ENCODE assay signal across 16 cellular contexts in the genomic region with DNA sequence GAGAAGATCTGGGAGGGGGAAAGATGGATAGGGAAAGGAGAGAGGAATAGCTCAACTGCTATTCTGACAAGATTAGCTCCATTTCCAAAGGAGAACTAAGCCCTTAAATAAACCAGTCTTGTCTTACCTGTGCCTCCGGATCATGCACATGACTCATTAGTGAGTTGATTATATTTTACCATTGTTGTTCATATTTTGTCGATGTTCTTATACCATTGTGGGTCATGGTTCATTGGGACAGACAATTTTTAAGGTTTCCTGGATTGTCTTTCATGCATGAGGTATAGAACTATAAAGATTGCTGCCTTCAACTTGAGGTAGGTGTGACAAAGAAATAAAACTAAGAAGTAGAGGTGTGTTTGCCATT.
DNase-seq lines count a peak whose midpoint lies in the region; ATAC-seq and TF ChIP-seq lines count a peak whose summit lies in the region.
"Had no signal": no experiment of that assay in that cellular context is flagged by ENCODE, and none has a peak within 500 bp of the region (broad histone marks: within the 10 kb centered on the region; RNA-seq: fewer than 3 reads in every experiment).

No MANE protein-coding gene starts in this region.

- no peak overlapping the region for H3K9ac ChIP-seq in smooth muscle cell (ENCODE audit: low read depth)
- H3K9ac ChIP-seq: GM23248, neural progenitor cell had no signal

- H2AFZ ChIP-seq in smooth muscle cell (ENCODE audit: low read depth), result no peak overlapping the region
- H2AFZ ChIP-seq: GM23248, neural progenitor cell had no signal

- H3K27ac ChIP-seq in Panc1 (ENCODE audit: low read length) (peak overlapping the region; percentile 82; the same call in 1 of the 2 replicates), foreskin keratinocyte (peak overlapping the region; percentile 33), smooth muscle cell (ENCODE audit: low read depth) (peak overlapping the region; percentile 94), adrenal gland (no peak overlapping the region)
- H3K27ac ChIP-seq: neural progenitor cell had no signal

- no TSS peak for BruUV-seq in Calu3 (replicated peaks; lab: Mats Ljungman, UMichigan)
- BruUV-seq in Panc1 (replicated peaks; lab: Mats Ljungman, UMichigan), result no TSS peak

- H3K9me3 ChIP-seq in Panc1 (ENCODE audit: control insufficient read depth, insufficient read depth, low read depth, low read length) (no peaks in the 10 kb centered on the region), smooth muscle cell (replicated peaks; ENCODE audit: low read depth) (no peaks in the 10 kb centered on the region), adrenal gland (replicated peaks in 1 of 3) (no peaks in the 10 kb centered on the region)

- in situ Hi-C loops in Panc1 (cut with HindIII; ENCODE audit: low pct_unique_long_range_greater_than_20kb, low sequenced_read_pairs), result no loop called here

- no peak for ATAC-seq in Panc1
- peak; percentile 49 for ATAC-seq in foreskin keratinocyte

- H3K36me3 ChIP-seq in Panc1 (ENCODE audit: control insufficient read depth, insufficient read depth, low read length), result no peaks in the 10 kb centered on the region
- H3K36me3 ChIP-seq in smooth muscle cell (ENCODE audit: low read depth), result no peaks in the 10 kb centered on the region
- H3K36me3 ChIP-seq in adrenal gland (replicated peaks in 1 of 2), result no peaks in the 10 kb centered on the region
- H3K36me3 ChIP-seq: neural progenitor cell had no signal

- peak overlapping the region; percentile 79 for H3K27ac Mint-ChIP-seq in Calu3 (ENCODE audit: unreplicated experiment)
- H3K27ac Mint-ChIP-seq: activated CD4-positive, alpha-beta memory T cell treated with anti-CD3 and anti-CD28 coated beads, Interleukin-2, amount 10 ng/mL, durations not matched to agents 7 days and 5 days; activated naive CD4-positive, alpha-beta T cell treated with anti-CD3 and anti-CD28 coated beads for 36 hours had no signal

- H3K4me3 ChIP-seq in Panc1 (ENCODE audit: low read depth in 2 of 2, low read length in 2 of 2), result no peak overlapping the region
- H3K4me3 ChIP-seq in smooth muscle cell, result no peak overlapping the region
- H3K4me3 ChIP-seq in adrenal gland, result no peak overlapping the region
- H3K4me3 ChIP-seq: GM23248, neural progenitor cell had no signal

- no peak for DNase-seq in Calu3
- DNase-seq in Panc1 (ENCODE audit: low read depth, low spot score), result no peak
- DNase-seq in foreskin keratinocyte, result peak in 1 of 2 donors; percentile 60
- DNase-seq in smooth muscle cell (lab: John Stamatoyannopoulos, UW; ENCODE audit: unreplicated experiment), result no peak
- no peak for DNase-seq in adrenal gland
- DNase-seq in T-helper 1 cell, result no peak
- DNase-seq in amniotic stem cell (lab: John Stamatoyannopoulos, UW), result no peak
- DNase-seq: activated CD4-positive, alpha-beta memory T cell treated with anti-CD3 and anti-CD28 coated beads, Interleukin-2, amount 10 ng/mL, durations not matched to agents 7 days and 5 days; aorta; cerebellar nuclear complex; kidney; stimulated activated CD4-positive, alpha-beta T cell treated with anti-CD3 and anti-CD28 coated beads, Interleukin-4, amount 100 ng/mL, for 24 hours; substantia nigra had no signal

- H3K36me3 Mint-ChIP-seq in Calu3 (ENCODE audit: insufficient read depth, unreplicated experiment), result peaks cover 8% of the 10 kb centered on the region
- H3K36me3 Mint-ChIP-seq: neural progenitor cell had no signal

- TF ChIP-seq CTCF in Calu3 (IDR thresholded peaks at IDR 0.05; ENCODE audit: unreplicated experiment), result no peak
- TF ChIP-seq CTCF in Panc1 (IDR thresholded peaks at IDR 0.05), result no peak
- TF ChIP-seq CTCF in foreskin keratinocyte (conservative IDR thresholded peaks at IDR 0.05), result no peak
- no peak for TF ChIP-seq CTCF in smooth muscle cell (IDR thresholded peaks at IDR 0.05; ENCODE audit: borderline replicate concordance, insufficient read depth, poor library complexity, severe bottlenecking)
- TF ChIP-seq CTCF in adrenal gland (IDR thresholded peaks at IDR 0.05), result no peak

- no peak for TF ChIP-seq POLR2A in adrenal gland (IDR thresholded peaks at IDR 0.05)

- POLR2A ChIA-PET in Panc1 (lab: Charles Lee), result interaction anchor here (0.6 kb wide), 1 partner anchor 39 kb away, joined by 5 read pairs; no protein-coding TSS in a partner anchor

- H3K4me1 ChIP-seq in Panc1 (ENCODE audit: control insufficient read depth, insufficient read depth, low read length), result peaks cover 28% of the 10 kb centered on the region
- H3K4me1 ChIP-seq in foreskin keratinocyte, result peaks cover 33% of the 10 kb centered on the region
- peaks cover 39% of the 10 kb centered on the region for H3K4me1 ChIP-seq in smooth muscle cell (ENCODE audit: low read depth)
- peaks cover 14 to 27% of the 10 kb centered on the region in 2 donors for H3K4me1 ChIP-seq in adrenal gland (replicated peaks in 1 of 2)

- CTCF ChIA-PET in Calu3 (lab: Charles Lee), result interaction anchor here (0.8 to 1.0 kb wide), 3 partner anchors 9 to 243 kb away, joined by 3 to 4 read pairs (median 4); a partner anchor contains a TSS
- CTCF ChIA-PET in Panc1 (lab: Charles Lee), result no interaction called here

- no peak overlapping the region for H3K4me3 Mint-ChIP-seq in Calu3 (ENCODE audit: low read depth, unreplicated experiment)
- H3K4me3 Mint-ChIP-seq: activated CD4-positive, alpha-beta memory T cell treated with anti-CD3 and anti-CD28 coated beads, Interleukin-2, amount 10 ng/mL, durations not matched to agents 7 days and 5 days; activated naive CD4-positive, alpha-beta T cell treated with anti-CD3 and anti-CD28 coated beads for 36 hours; neural progenitor cell had no signal

- peaks cover 13% of the 10 kb centered on the region for H3F3A ChIP-seq in smooth muscle cell (ENCODE audit: low read depth)

- H3K79me2 ChIP-seq in smooth muscle cell (ENCODE audit: low read depth), result no peaks in the 10 kb centered on the region

- H4K20me1 ChIP-seq in smooth muscle cell (ENCODE audit: low read depth), result no peaks in the 10 kb centered on the region

- H3K4me2 ChIP-seq in smooth muscle cell, result no peak overlapping the region
- H3K4me2 ChIP-seq: neural progenitor cell had no signal

- no peaks in the 10 kb centered on the region for H3K27me3 Mint-ChIP-seq in Calu3 (ENCODE audit: unreplicated experiment)
- H3K27me3 Mint-ChIP-seq: activated CD4-positive, alpha-beta memory T cell treated with anti-CD3 and anti-CD28 coated beads, Interleukin-2, amount 10 ng/mL, durations not matched to agents 7 days and 5 days had no signal

- intact Hi-C loops in Calu3 (cut with micrococcal nuclease; ENCODE audit: unreplicated experiment) (no loop called here), Panc1 (cut with micrococcal nuclease; ENCODE audit: unreplicated experiment) (no loop called here), adrenal gland (cut with DNase I) (no loop called here)

- H3K27me3 ChIP-seq in Panc1 (ENCODE audit: control insufficient read depth, insufficient read depth, low read length) (no peaks in the 10 kb centered on the region), foreskin keratinocyte (no peaks in the 10 kb centered on the region), smooth muscle cell (ENCODE audit: low read depth) (no peaks in the 10 kb centered on the region), adrenal gland (no peaks in the 10 kb centered on the region)
- H3K27me3 ChIP-seq: neural progenitor cell had no signal

- H3K9me3 Mint-ChIP-seq in Calu3 (ENCODE audit: low read depth, unreplicated experiment), result no peaks in the 10 kb centered on the region
- H3K9me3 Mint-ChIP-seq: activated CD4-positive, alpha-beta memory T cell treated with anti-CD3 and anti-CD28 coated beads, Interleukin-2, amount 10 ng/mL, durations not matched to agents 7 days and 5 days; activated naive CD4-positive, alpha-beta T cell treated with anti-CD3 and anti-CD28 coated beads for 36 hours had no signal

- WGBS in smooth muscle cell (ENCODE audit: low lambda C conversion rate), result 41% methylated on average over 2 of the region's 2 CpGs
- 48 to 98% (median 85%) methylated on average over 2 of the region's 2 CpGs for WGBS in adrenal gland, 4 donors

- peaks cover 54% of the 10 kb centered on the region for H3K4me1 Mint-ChIP-seq in Calu3 (ENCODE audit: low read depth, unreplicated experiment)

Comparison
In these comparisons a context has a peak if more than half of its experiments do, and no peak if none do; other contexts are left out.
1. H3K27ac ChIP-seq: peak in Panc1 (single experiment), foreskin keratinocyte (single experiment) and smooth muscle cell (single experiment); none in adrenal gland (0 of 5).